In the genomic region with DNA sequence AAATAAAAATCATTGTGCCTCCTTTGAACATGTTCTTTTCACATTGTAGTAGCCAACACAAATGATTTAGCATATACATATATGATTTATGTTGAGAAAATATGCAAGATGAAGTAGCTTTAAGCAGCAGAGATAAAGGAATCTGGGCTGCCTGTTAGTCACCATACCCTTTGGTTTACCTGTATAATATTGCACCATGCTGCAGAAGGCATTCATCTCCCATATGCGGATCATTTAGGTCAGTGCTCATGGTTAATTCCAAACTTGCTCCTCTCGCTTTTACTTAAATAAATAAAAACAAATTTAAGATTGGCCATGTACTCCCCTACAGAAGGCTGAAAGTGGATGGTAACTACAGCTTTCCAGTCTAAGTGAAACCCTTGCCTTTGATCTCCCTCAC, we compare ENCODE assay signal across 1 cellular context.
TF ChIP-seq lines count a peak whose summit lies in the region.

No MANE protein-coding gene starts in this region.

TF ChIP-seq in IMR-90, 13 proteins besides CTCF, POLR2A, EP300 and RAD21 (continued from another document):
- TF ChIP-seq BHLHE40 (IDR thresholded peaks at IDR 0.05; ENCODE audit: low read depth, low read length) (no peak), FOS (IDR thresholded peaks at IDR 0.05; ENCODE audit: low read depth, low read length) (no peak), MAFK (IDR thresholded peaks at IDR 0.05; ENCODE audit: low read depth, low read length) (no peak), RCOR1 (IDR thresholded peaks at IDR 0.05; ENCODE audit: insufficient replicate concordance, low read length) (no peak), MAZ (IDR thresholded peaks at IDR 0.05; ENCODE audit: borderline replicate concordance, low read depth, low read length) (no peak), CHD1 (IDR thresholded peaks at IDR 0.05; ENCODE audit: low read depth, low read length) (no peak), NFE2L2 (IDR thresholded peaks at IDR 0.05; ENCODE audit: low read depth, low read length) (no peak), SMC3 (IDR thresholded peaks at IDR 0.05; ENCODE audit: low read depth, low read length) (no peak), RFX5 (IDR thresholded peaks at IDR 0.05; ENCODE audit: low read depth, low read length) (no peak)
- TF ChIP-seq, protein P1, sequence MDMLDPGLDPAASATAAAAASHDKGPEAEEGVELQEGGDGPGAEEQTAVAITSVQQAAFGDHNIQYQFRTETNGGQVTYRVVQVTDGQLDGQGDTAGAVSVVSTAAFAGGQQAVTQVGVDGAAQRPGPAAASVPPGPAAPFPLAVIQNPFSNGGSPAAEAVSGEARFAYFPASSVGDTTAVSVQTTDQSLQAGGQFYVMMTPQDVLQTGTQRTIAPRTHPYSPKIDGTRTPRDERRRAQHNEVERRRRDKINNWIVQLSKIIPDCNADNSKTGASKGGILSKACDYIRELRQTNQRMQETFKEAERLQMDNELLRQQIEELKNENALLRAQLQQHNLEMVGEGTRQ (IDR thresholded peaks at IDR 0.05; ENCODE audit: low read depth, low read length) = no peak
- TF ChIP-seq, protein P2, sequence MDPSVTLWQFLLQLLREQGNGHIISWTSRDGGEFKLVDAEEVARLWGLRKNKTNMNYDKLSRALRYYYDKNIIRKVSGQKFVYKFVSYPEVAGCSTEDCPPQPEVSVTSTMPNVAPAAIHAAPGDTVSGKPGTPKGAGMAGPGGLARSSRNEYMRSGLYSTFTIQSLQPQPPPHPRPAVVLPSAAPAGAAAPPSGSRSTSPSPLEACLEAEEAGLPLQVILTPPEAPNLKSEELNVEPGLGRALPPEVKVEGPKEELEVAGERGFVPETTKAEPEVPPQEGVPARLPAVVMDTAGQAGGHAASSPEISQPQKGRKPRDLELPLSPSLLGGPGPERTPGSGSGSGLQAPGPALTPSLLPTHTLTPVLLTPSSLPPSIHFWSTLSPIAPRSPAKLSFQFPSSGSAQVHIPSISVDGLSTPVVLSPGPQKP (IDR thresholded peaks at IDR 0.05; ENCODE audit: borderline replicate concordance, low read depth, low read length) = no peak
TF ChIP-seq in IMR-90: peak in this region for 0.
